In the genomic region with DNA sequence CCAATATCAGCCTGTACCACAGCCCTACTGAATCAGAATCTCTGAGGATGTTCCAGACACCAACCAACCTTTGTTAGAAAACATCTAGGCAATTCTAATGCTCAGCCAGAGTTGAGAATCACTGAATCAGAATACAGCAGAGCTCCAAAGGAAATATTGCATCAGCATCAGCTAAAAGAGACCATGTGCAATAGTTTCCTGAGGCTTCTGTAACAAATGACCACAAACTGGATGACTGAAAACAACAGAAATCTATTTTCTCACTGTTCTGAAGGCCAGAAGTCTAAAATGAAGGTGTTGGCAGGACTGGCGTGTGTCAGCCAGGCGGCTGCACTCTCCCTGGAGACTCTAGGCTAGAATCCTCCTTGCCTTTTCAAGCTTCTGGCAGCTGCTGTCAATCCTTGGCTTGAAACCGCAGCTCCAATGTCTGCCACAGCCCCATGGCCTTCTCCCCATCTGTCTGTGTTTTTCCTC, we compare ENCODE assay signal across 9 cellular contexts. TPM values are rescaled to one million over a fixed set of nuclear protein-coding genes. Genes with fewer than 3 reads are reported as not detected.
DNase-seq lines count a peak whose midpoint lies in the region; ATAC-seq and TF ChIP-seq lines count a peak whose summit lies in the region.
"Had no signal": no experiment of that assay in that cellular context is flagged by ENCODE, and none has a peak within 500 bp of the region (broad histone marks: within the 10 kb centered on the region; RNA-seq: fewer than 3 reads in every experiment).

No MANE protein-coding gene starts in this region.

- H3K27me3 Mint-ChIP-seq in activated naive CD4-positive, alpha-beta T cell treated with anti-CD3 and anti-CD28 coated beads, Interleukin-2, amount 50 U/mL, for 24 hours = no peaks in the 10 kb centered on the region
- peaks cover 3% of the 10 kb centered on the region for H3K27me3 Mint-ChIP-seq in activated naive CD4-positive, alpha-beta T cell treated with anti-CD3 and anti-CD28 coated beads for 36 hours (ENCODE audit: low read depth)
- peaks cover 11% of the 10 kb centered on the region for H3K27me3 Mint-ChIP-seq in stimulated activated naive CD8-positive, alpha-beta T cell treated with anti-CD3 and anti-CD28 coated beads, Interleukin-15, amount 100 ng/mL, for 72 hours

- no peaks in the 10 kb centered on the region for H3K4me1 ChIP-seq in BE2C

- no peaks in the 10 kb centered on the region for H3K36me3 Mint-ChIP-seq in activated naive CD4-positive, alpha-beta T cell treated with anti-CD3 and anti-CD28 coated beads, Interleukin-2, amount 50 U/mL, for 24 hours
- no peaks in the 10 kb centered on the region for H3K36me3 Mint-ChIP-seq in activated naive CD4-positive, alpha-beta T cell treated with anti-CD3 and anti-CD28 coated beads for 36 hours (ENCODE audit: low read depth)

- H3K27me3 ChIP-seq in BE2C = no peaks in the 10 kb centered on the region

- H3K36me3 ChIP-seq in BE2C = no peaks in the 10 kb centered on the region

- no peaks in the 10 kb centered on the region for H3K9me3 ChIP-seq in BE2C

- peak overlapping the region; percentile 6 for H3K27ac Mint-ChIP-seq in activated naive CD4-positive, alpha-beta T cell treated with anti-CD3 and anti-CD28 coated beads, Interleukin-2, amount 50 U/mL, for 24 hours
- H3K27ac Mint-ChIP-seq in activated naive CD4-positive, alpha-beta T cell treated with anti-CD3 and anti-CD28 coated beads for 36 hours = no peak overlapping the region
- peak overlapping the region; percentile 39 to 89 for H3K27ac Mint-ChIP-seq in stimulated activated naive CD8-positive, alpha-beta T cell treated with anti-CD3 and anti-CD28 coated beads, Interleukin-15, amount 100 ng/mL, for 72 hours

- H3K4me3 Mint-ChIP-seq in activated naive CD4-positive, alpha-beta T cell treated with anti-CD3 and anti-CD28 coated beads, Interleukin-2, amount 50 U/mL, for 24 hours = no peak overlapping the region
- no peak overlapping the region for H3K4me3 Mint-ChIP-seq in activated naive CD4-positive, alpha-beta T cell treated with anti-CD3 and anti-CD28 coated beads for 36 hours
- no peak overlapping the region for H3K4me3 Mint-ChIP-seq in stimulated activated naive CD8-positive, alpha-beta T cell treated with anti-CD3 and anti-CD28 coated beads, Interleukin-15, amount 100 ng/mL, for 72 hours

- intact Hi-C loops in activated naive CD4-positive, alpha-beta T cell treated with anti-CD3 and anti-CD28 coated beads for 36 hours (cut with micrococcal nuclease) = no loop called here

- TF ChIP-seq CTCF in BE2C (IDR thresholded peaks at IDR 0.05; ENCODE audit: low read depth, low read length) = no peak

- H3K9me3 Mint-ChIP-seq in activated naive CD4-positive, alpha-beta T cell treated with anti-CD3 and anti-CD28 coated beads, Interleukin-2, amount 50 U/mL, for 24 hours = no peaks in the 10 kb centered on the region
- no peaks in the 10 kb centered on the region for H3K9me3 Mint-ChIP-seq in activated naive CD4-positive, alpha-beta T cell treated with anti-CD3 and anti-CD28 coated beads for 36 hours
- H3K9me3 Mint-ChIP-seq in stimulated activated naive CD8-positive, alpha-beta T cell treated with anti-CD3 and anti-CD28 coated beads, Interleukin-15, amount 100 ng/mL, for 72 hours = peaks cover 0 to 5% of the 10 kb centered on the region in 2 donors

- no peak for DNase-seq in activated naive CD4-positive, alpha-beta T cell treated with anti-CD3 and anti-CD28 coated beads for 36 hours
- DNase-seq in SK-N-DZ (ENCODE audit: low spot score) (peak; percentile 58), fibroblast of the conjunctiva (ENCODE audit: low read depth) (peak; percentile 40), KBM-7 (no peak), BE2C (no peak), HPDE6-E6E7 (ENCODE audit: extremely low spot score) (no peak)
- peak in 1 of 2 donors; percentile 1 for DNase-seq in stimulated activated naive CD8-positive, alpha-beta T cell treated with anti-CD3 and anti-CD28 coated beads, Interleukin-15, amount 100 ng/mL, for 72 hours
- DNase-seq: T-helper 2 cell had no signal

- CTCF ChIA-PET in activated naive CD4-positive, alpha-beta T cell treated with anti-CD3 and anti-CD28 coated beads for 36 hours (lab: Charles Lee) = no interaction called here

- H3K4me3 ChIP-seq in BE2C (ENCODE audit: low read depth, low read length) = no peak overlapping the region

- H3K4me1 Mint-ChIP-seq in activated naive CD4-positive, alpha-beta T cell treated with anti-CD3 and anti-CD28 coated beads, Interleukin-2, amount 50 U/mL, for 24 hours = no peaks in the 10 kb centered on the region
- no peaks in the 10 kb centered on the region for H3K4me1 Mint-ChIP-seq in activated naive CD4-positive, alpha-beta T cell treated with anti-CD3 and anti-CD28 coated beads for 36 hours (ENCODE audit: low read depth)
- peaks cover 9% of the 10 kb centered on the region for H3K4me1 Mint-ChIP-seq in stimulated activated naive CD8-positive, alpha-beta T cell treated with anti-CD3 and anti-CD28 coated beads, Interleukin-15, amount 100 ng/mL, for 72 hours

- in situ Hi-C loops in KBM-7 (cut with MboI; ENCODE audit: low pct_unique_long_range_greater_than_20kb, low sequenced_read_pairs) = no loop called here

- peak; percentile 86 for ATAC-seq in stimulated activated naive CD8-positive, alpha-beta T cell treated with anti-CD3 and anti-CD28 coated beads, Interleukin-15, amount 100 ng/mL, for 72 hours

RNA-seq across cellular contexts. Expression of a gene that starts 1.2 kb away (rescaled TPM):
- under 1 TPM in 1 of 2 experiments, not detected in 1; 0.10 TPM for total RNA-seq in activated naive CD4-positive, alpha-beta T cell treated with anti-CD3 and anti-CD28 coated beads for 36 hours
- polyA plus RNA-seq in SK-N-DZ (2014; cell fraction: cytosol; rRNA removed) = 1.3 and 1.4 TPM in 2 replicates
- 2.1 and 2.6 TPM in 2 replicates for polyA plus RNA-seq in SK-N-DZ (2014; cell fraction: nucleus; rRNA removed)
- polyA plus RNA-seq in BE2C (2012; ENCODE audit: insufficient read depth, insufficient read length, low read depth) = 8.6 TPM

Comparison
In these comparisons a context has a peak if more than half of its experiments do, and no peak if none do; other contexts are left out.
1. DNase-seq: peak in SK-N-DZ (single experiment) and fibroblast of the conjunctiva (single experiment); none in activated naive CD4-positive, alpha-beta T cell treated with anti-CD3 and anti-CD28 coated beads for 36 hours (single experiment), KBM-7 (single experiment), BE2C (single experiment) and HPDE6-E6E7 (single experiment).